Comparison of ENCODE assay signal across 8 cellular contexts in the genomic region with DNA sequence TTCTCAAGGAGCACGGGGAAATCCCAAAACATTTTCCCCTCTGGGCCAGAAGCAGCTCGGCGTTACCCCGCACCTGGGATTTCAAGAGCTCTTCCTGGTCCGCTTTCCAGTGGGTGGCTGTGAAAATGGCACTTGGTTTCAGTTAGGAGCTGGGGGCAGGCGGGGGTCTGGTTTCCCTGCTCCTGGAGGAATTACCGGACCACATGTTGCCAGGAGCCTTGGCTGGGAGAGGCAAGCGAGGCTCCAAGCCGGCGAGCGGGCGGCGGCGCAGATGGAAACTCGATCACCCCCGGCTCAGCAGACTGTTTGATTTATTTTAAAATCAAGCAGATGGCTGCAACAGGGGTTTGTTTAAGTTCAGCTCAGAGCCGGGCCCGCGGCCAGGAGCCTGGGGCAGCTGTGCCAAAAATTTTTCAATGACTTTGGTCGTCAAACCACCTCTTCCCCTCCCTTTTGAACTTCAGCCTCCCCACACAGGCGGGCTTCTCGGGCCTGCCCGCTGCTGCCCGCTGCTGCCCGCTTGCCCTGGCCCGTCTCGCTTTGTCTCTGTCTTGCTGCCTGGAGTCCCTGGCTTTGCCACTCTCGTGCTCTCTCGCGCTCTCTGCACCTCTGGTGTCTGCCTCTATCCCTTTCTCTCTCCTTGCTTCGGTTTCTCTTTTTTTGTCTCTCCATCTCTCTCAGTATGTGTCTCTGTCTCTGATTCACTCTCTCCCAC.
DNase-seq lines count a peak whose midpoint lies in the region; ATAC-seq and TF ChIP-seq lines count a peak whose summit lies in the region.

No MANE protein-coding gene starts in this region.

- TF ChIP-seq EP300 in gastroesophageal sphincter (IDR thresholded peaks at IDR 0.05): no peak

- H3K4me1 ChIP-seq in gastroesophageal sphincter: peaks cover 2 to 35% (median 16%) of the 10 kb centered on the region in 3 donors
- H3K4me1 ChIP-seq in prostate gland (replicated peaks): peaks cover 7% of the 10 kb centered on the region

- H3K4me3 ChIP-seq in HFF-Myc (replicated peaks; ENCODE audit: low read depth, low read length) (peak overlapping the region; percentile 28), gastroesophageal sphincter (peak overlapping the region in 1 of 2 donors; percentile 39), prostate gland (peak overlapping the region in 1 of 2 donors; percentile 10)

- 6 to 19% methylated on average over 4 to 13 of the region's 31 CpGs for WGBS in gastroesophageal sphincter (ENCODE audit: low coverage in 1 of 2), 2 donors
- WGBS in prostate gland: 10% methylated on average over 31 of the region's 31 CpGs

- TF ChIP-seq POLR2A in gastroesophageal sphincter (IDR thresholded peaks at IDR 0.05) (no peak), prostate gland (IDR thresholded peaks at IDR 0.05) (no peak)

- peak overlapping the region; percentile 1 to 77 (median 74) for H3K27ac ChIP-seq in gastroesophageal sphincter
- H3K27ac ChIP-seq in prostate gland: peak overlapping the region; percentile 17 to 48

- POLR2A ChIA-PET in activated CD8-positive, alpha-beta T cell treated with anti-CD3 and anti-CD28 coated beads for 36 hours (lab: Charles Lee): no interaction called here

- ATAC-seq in gastroesophageal sphincter: peak; percentile 83
- no peak for ATAC-seq in activated CD8-positive, alpha-beta T cell treated with anti-CD3 and anti-CD28 coated beads for 36 hours

- no peaks in the 10 kb centered on the region for H3K27me3 Mint-ChIP-seq in activated CD8-positive, alpha-beta T cell treated with anti-CD3 and anti-CD28 coated beads for 36 hours

- H3K36me3 ChIP-seq in gastroesophageal sphincter: no peaks in the 10 kb centered on the region
- H3K36me3 ChIP-seq in prostate gland: no peaks in the 10 kb centered on the region

- no peak overlapping the region for H3K27ac Mint-ChIP-seq in activated CD8-positive, alpha-beta T cell treated with anti-CD3 and anti-CD28 coated beads for 36 hours

- TF ChIP-seq CTCF in HFF-Myc (IDR thresholded peaks at IDR 0.05; ENCODE audit: low read depth, low read length, missing control alignments) (no peak), gastroesophageal sphincter (IDR thresholded peaks at IDR 0.05) (peak in 2 of 4 experiments; percentile 12 to 45), prostate gland (IDR thresholded peaks at IDR 0.05) (peak in 1 of 4 experiments; percentile 13)
- no peak for TF ChIP-seq CTCF in activated CD8-positive, alpha-beta T cell treated with anti-CD3 and anti-CD28 coated beads for 36 hours (IDR thresholded peaks at IDR 0.05)

- no peak overlapping the region for H3K4me3 Mint-ChIP-seq in activated CD8-positive, alpha-beta T cell treated with anti-CD3 and anti-CD28 coated beads for 36 hours

- no peaks in the 10 kb centered on the region for H3K4me1 Mint-ChIP-seq in activated CD8-positive, alpha-beta T cell treated with anti-CD3 and anti-CD28 coated beads for 36 hours (ENCODE audit: low read depth)

- no peaks in the 10 kb centered on the region for H3K36me3 Mint-ChIP-seq in activated CD8-positive, alpha-beta T cell treated with anti-CD3 and anti-CD28 coated beads for 36 hours (ENCODE audit: low read depth)

- no peaks in the 10 kb centered on the region for H3K9me3 Mint-ChIP-seq in activated CD8-positive, alpha-beta T cell treated with anti-CD3 and anti-CD28 coated beads for 36 hours

- H3K9me3 ChIP-seq in gastroesophageal sphincter (no peaks in the 10 kb centered on the region), prostate gland (no peaks in the 10 kb centered on the region)

- CTCF ChIA-PET in activated CD8-positive, alpha-beta T cell treated with anti-CD3 and anti-CD28 coated beads for 36 hours (lab: Charles Lee): interaction anchor here (1.7 kb wide), 1 partner anchor 105 kb away, joined by 6 read pairs; no protein-coding TSS in a partner anchor

- DNase-seq in HFF-Myc (ENCODE audit: extremely low read depth, low read depth) (peak; percentile 78), SK-N-DZ (ENCODE audit: low spot score) (peak; percentile 73), prostate gland (ENCODE audit: low spot score) (peak; percentile 88), RKO (ENCODE audit: low spot score) (no peak), DMS114 treated with DMSO at 0.1 percent for 48 hours (lab: John Stamatoyannopoulos, UW; ENCODE audit: unreplicated experiment) (no peak)
- no peak for DNase-seq in activated CD8-positive, alpha-beta T cell treated with anti-CD3 and anti-CD28 coated beads for 36 hours
- no peak for DNase-seq in activated T-cell treated with anti-CD3 and anti-CD28 coated beads, Interleukin-2, amount 50 U/mL, for 1 hour

- H3K27me3 ChIP-seq in gastroesophageal sphincter: no peaks in the 10 kb centered on the region
- no peaks in the 10 kb centered on the region for H3K27me3 ChIP-seq in prostate gland (replicated peaks; ENCODE audit: insufficient read depth)

- intact Hi-C loops in prostate gland (cut with DNase I): no loop called here
- intact Hi-C loops in activated CD8-positive, alpha-beta T cell treated with anti-CD3 and anti-CD28 coated beads for 36 hours (cut with micrococcal nuclease): no loop called here

Comparison
In these comparisons a context has a peak if more than half of its experiments do, and no peak if none do; other contexts are left out.
1. DNase-seq: peak in HFF-Myc (single experiment), SK-N-DZ (single experiment) and prostate gland (single experiment); none in RKO (single experiment), activated CD8-positive, alpha-beta T cell treated with anti-CD3 and anti-CD28 coated beads for 36 hours (single experiment), DMS114 treated with DMSO at 0.1 percent for 48 hours (single experiment) and activated T-cell treated with anti-CD3 and anti-CD28 coated beads, Interleukin-2, amount 50 U/mL, for 1 hour (single experiment).